In the genomic region with DNA sequence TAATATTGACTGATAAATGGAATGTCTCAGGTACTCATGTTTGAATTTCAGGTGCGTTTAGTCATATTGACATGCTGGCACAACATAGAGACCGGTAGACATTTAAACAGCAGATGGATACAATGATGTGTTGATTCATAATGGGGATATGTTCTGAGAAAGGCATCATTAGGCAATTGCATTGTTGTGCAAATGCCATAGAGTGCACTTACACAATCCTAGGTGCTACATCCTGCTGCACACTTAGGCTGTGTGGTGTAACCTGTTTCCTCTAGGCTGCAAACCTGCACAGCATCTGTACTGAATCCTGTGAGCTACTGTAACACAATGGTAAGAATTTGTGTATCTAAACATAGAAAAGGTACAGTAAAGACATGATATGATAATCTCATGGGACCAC, we compare ENCODE assay signal across 7 cellular contexts. TPM values are rescaled to one million over a fixed set of nuclear protein-coding genes. Genes with fewer than 3 reads are reported as not detected.
DNase-seq lines count a peak whose midpoint lies in the region; FAIRE-seq and TF ChIP-seq lines count a peak whose summit lies in the region.
"Not testable (repeated sequence)": the region's sequence is repeated elsewhere in the genome, so short reads cannot be mapped to it uniquely, and the experiment has no call there.

No MANE protein-coding gene starts in this region.

- H3K9me3 ChIP-seq in keratinocyte (ENCODE audit: control insufficient read depth, low read depth, low read length) = not testable (repeated sequence)

- H3K9ac ChIP-seq in keratinocyte (ENCODE audit: control insufficient read depth, extremely low read depth, insufficient read depth, low read length) = not testable (repeated sequence)

- FAIRE-seq in keratinocyte (lab: Jason Lieb, UNC) = peak; percentile 74

- not testable (repeated sequence) for H2AFZ ChIP-seq in keratinocyte (ENCODE audit: control insufficient read depth, low read length)

- not testable (repeated sequence) for H4K20me1 ChIP-seq in keratinocyte (ENCODE audit: control insufficient read depth, extremely low read depth, insufficient read depth, low read length)

- H3K4me2 ChIP-seq in keratinocyte (ENCODE audit: control insufficient read depth, extremely low read depth, insufficient read depth, low read depth, low read length) = not testable (repeated sequence)

- peaks cover 19% of the 10 kb centered on the region for H3K4me1 ChIP-seq in keratinocyte (ENCODE audit: control insufficient read depth, extremely low read depth, insufficient read depth, low read length)

- H3K27me3 ChIP-seq in HL-60 (ENCODE audit: insufficient read depth, poor library complexity, severe bottlenecking); keratinocyte (ENCODE audit: control insufficient read depth, extremely low read depth, insufficient read depth, low read length): not testable (repeated sequence)

- not testable (repeated sequence) for H3K79me2 ChIP-seq in keratinocyte (ENCODE audit: control insufficient read depth, insufficient read depth, low read length)

- DNase-seq in AG10803 (ENCODE audit: low read depth) (peak; percentile 78), HL-60 (ENCODE audit: low read depth in 1 of 2, low spot score in 1 of 2) (peak; percentile 63 to 82), NCI-H748 (lab: John Stamatoyannopoulos, UW; ENCODE audit: unreplicated experiment) (peak; percentile 15), SIG-M5 treated with dmso at 0.1 percent for 504 hours (lab: John Stamatoyannopoulos, UW; ENCODE audit: unreplicated experiment) (peak; percentile 26), cardiac fibroblast (ENCODE audit: low read depth in 2 of 2) (peak; percentile 5 to 65), fibroblast of mammary gland (ENCODE audit: low read depth) (peak; percentile 50), keratinocyte (ENCODE audit: low read depth, low spot score) (peak; percentile 59)

- not testable (repeated sequence) for H3K36me3 ChIP-seq in keratinocyte (ENCODE audit: control insufficient read depth in 2 of 2, extremely low read depth in 1 of 2, insufficient read depth in 2 of 2, low read length in 2 of 2)

- H3K4me3 ChIP-seq in AG10803 (ENCODE audit: low read length); HL-60 (replicated peaks; ENCODE audit: insufficient read depth, low read length); cardiac fibroblast (replicated peaks in 1 of 2; ENCODE audit: low read depth in 2 of 2, low read length in 2 of 2); fibroblast of mammary gland (ENCODE audit: control insufficient read depth, low read depth, low read length); keratinocyte (ENCODE audit: control insufficient read depth in 2 of 3, extremely low read depth in 1 of 3, insufficient read depth in 2 of 3, low read depth in 1 of 3, low read length in 3 of 3): not testable (repeated sequence)

- H3K27ac ChIP-seq in HL-60 (replicated peaks) = peak overlapping the region; percentile 56
- peak overlapping the region; percentile 36 for H3K27ac ChIP-seq in keratinocyte (ENCODE audit: control insufficient read depth, insufficient read depth, low read length)

- not testable (repeated sequence) for H3K9me1 ChIP-seq in keratinocyte (ENCODE audit: control insufficient read depth, extremely low read depth, insufficient read depth, low read length)

- dilution Hi-C loops in keratinocyte (cut with MboI; ENCODE audit: extremely low pct_ligation_motif_present, low sequenced_read_pairs) = not testable (repeated sequence)

- not testable (repeated sequence) for TF ChIP-seq CTCF in AG10803 (conservative IDR thresholded peaks at IDR 0.05; ENCODE audit: low read length); HL-60 (IDR thresholded peaks at IDR 0.05; ENCODE audit: insufficient read depth, low read length); cardiac fibroblast (IDR thresholded peaks at IDR 0.05; ENCODE audit: low read depth, low read length); fibroblast of mammary gland (conservative IDR thresholded peaks at IDR 0.05; ENCODE audit: control insufficient read depth, insufficient read depth, low read depth, low read length); keratinocyte (optimal IDR thresholded peaks at IDR 0.05 in 1 of 3, IDR thresholded peaks at IDR 0.05 in 1 of 3, conservative IDR thresholded peaks at IDR 0.05 in 1 of 3; ENCODE audit: extremely low read depth in 1 of 3, insufficient read depth in 2 of 3, low read length in 3 of 3)

RNA-seq across cellular contexts. Expression of gene FKBP9, which starts 19.9 kb away (rescaled TPM):
- 72.6 to 173 TPM (median 92.2 TPM) in 3 replicates for polyA plus RNA-seq in keratinocyte
- 91.6 TPM for polyA plus RNA-seq in keratinocyte (2011; ENCODE audit: low read depth)
- 74.2 and 99.6 TPM in 2 replicates for polyA plus RNA-seq in keratinocyte (2011; cell fraction: cytosol; rRNA removed)
- 210 and 211 TPM in 2 replicates for polyA plus RNA-seq in keratinocyte (2011; cell fraction: nucleus; rRNA removed)
- polyA plus RNA-seq in keratinocyte (2012; ENCODE audit: low replicate concordance) = 138 and 144 TPM in 2 replicates
- 88.1 to 215 TPM (median 145 TPM) in 3 replicates for polyA minus RNA-seq in keratinocyte
- polyA minus RNA-seq in keratinocyte (2011; cell fraction: cytosol; rRNA and poly(A)+ RNA removed) = 229 TPM
- 179 and 344 TPM in 2 replicates for polyA minus RNA-seq in keratinocyte (2011; cell fraction: nucleus; rRNA and poly(A)+ RNA removed)

Comparison
In these comparisons a context has a peak if more than half of its experiments do, and no peak if none do; other contexts are left out.
1. DNase-seq: peak in every context shown above with its lines; median percentile 78 in AG10803; 72 in HL-60; 59 in keratinocyte; 50 in fibroblast of mammary gland; 35 in cardiac fibroblast; 26 in SIG-M5 treated with dmso at 0.1 percent for 504 hours; 15 in NCI-H748.